ENCODE assay signal across 23 cellular contexts in the genomic region with DNA sequence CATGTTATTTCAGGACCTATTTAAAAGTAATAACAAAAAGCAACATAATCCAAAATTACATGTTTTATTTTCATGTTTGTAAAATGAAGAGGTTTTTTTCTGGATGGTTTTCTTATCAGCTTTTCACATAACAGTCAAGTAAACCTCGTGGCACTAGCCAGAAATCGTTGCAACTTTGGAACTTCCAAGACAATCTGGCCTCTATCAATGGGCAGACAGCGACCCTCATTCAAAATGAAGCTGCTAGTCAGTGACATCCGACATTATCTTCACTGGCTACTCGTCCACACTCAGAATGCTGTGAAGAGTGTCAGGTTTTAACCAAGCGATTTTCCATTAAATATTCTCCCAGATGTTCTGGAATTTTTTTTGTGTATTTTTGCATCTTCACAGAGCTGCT. TPM values are rescaled to one million over a fixed set of nuclear protein-coding genes. Genes with fewer than 3 reads are reported as not detected.
A peak's percentile ranks its signal among the peaks of the same experiment; 100 is the strongest.
DNase-seq lines count a peak whose midpoint lies in the region; ATAC-seq and TF ChIP-seq lines count a peak whose summit lies in the region.
"Had no signal": no experiment of that assay in that cellular context is flagged by ENCODE, and none has a peak within 500 bp of the region (broad histone marks: within the 10 kb centered on the region; RNA-seq: fewer than 3 reads in every experiment).

No MANE protein-coding gene starts in this region.

- H2BK12ac ChIP-seq in mesenchymal stem cell (ENCODE audit: low read length in 2 of 2): no peak overlapping the region

- no peak overlapping the region for H3K14ac ChIP-seq in mesenchymal stem cell (ENCODE audit: low read length in 2 of 2)

- H2AK5ac ChIP-seq in mesenchymal stem cell (ENCODE audit: low read length, severe bottlenecking): no peak overlapping the region

- no peak overlapping the region for H3K9ac ChIP-seq in mesenchymal stem cell (ENCODE audit: low read length)

- H3K4me3 Mint-ChIP-seq in activated CD8-positive, alpha-beta memory T cell treated with anti-CD3 and anti-CD28 coated beads, Interleukin-2, amount 10 ng/mL, durations not matched to agents 7 days and 5 days: no peak overlapping the region
- peak overlapping the region in 5 of 7 donors; percentile 23 to 69 (median 49) for H3K4me3 Mint-ChIP-seq in CD8-positive, alpha-beta memory T cell

- H3K18ac ChIP-seq in mesenchymal stem cell (ENCODE audit: low read depth in 1 of 2, low read length in 2 of 2): no peak overlapping the region

- no peaks in the 10 kb centered on the region for H3K9me3 Mint-ChIP-seq in activated CD8-positive, alpha-beta memory T cell treated with anti-CD3 and anti-CD28 coated beads, Interleukin-2, amount 10 ng/mL, durations not matched to agents 7 days and 5 days (ENCODE audit: low read depth)
- no peaks in the 10 kb centered on the region for H3K9me3 Mint-ChIP-seq in CD8-positive, alpha-beta memory T cell
- H3K9me3 Mint-ChIP-seq: CD4-positive, alpha-beta memory T cell; IgD-negative memory B cell had no signal

- H3K4me3 ChIP-seq in CD8-positive, alpha-beta memory T cell (ENCODE audit: low read length): no peak overlapping the region
- H3K4me3 ChIP-seq in adrenal gland (no peak overlapping the region), mesenchymal stem cell (ENCODE audit: insufficient read depth in 1 of 2, low read depth in 1 of 2, low read length in 2 of 2) (no peak overlapping the region)
- H3K4me3 ChIP-seq: GM12878, HAP-1, MG63, Peyer's patch had no signal

- no peaks in the 10 kb centered on the region for H3K27me3 ChIP-seq in CD8-positive, alpha-beta memory T cell (ENCODE audit: insufficient read depth, low read length, poor library complexity, severe bottlenecking)
- no peaks in the 10 kb centered on the region for H3K27me3 ChIP-seq in adrenal gland
- no peaks in the 10 kb centered on the region for H3K27me3 ChIP-seq in mesenchymal stem cell (ENCODE audit: control insufficient read depth in 1 of 2, insufficient read depth in 1 of 2, low read length in 2 of 2)
- H3K27me3 ChIP-seq: MG63, Peyer's patch had no signal

- H3K4me2 ChIP-seq in mesenchymal stem cell (ENCODE audit: low read length, poor library complexity, severe bottlenecking): no peak overlapping the region

- peaks cover 52% of the 10 kb centered on the region for H3K4me1 Mint-ChIP-seq in activated CD8-positive, alpha-beta memory T cell treated with anti-CD3 and anti-CD28 coated beads, Interleukin-2, amount 10 ng/mL, durations not matched to agents 7 days and 5 days
- peaks cover 53 to 78% (median 74%) of the 10 kb centered on the region in 3 donors for H3K4me1 Mint-ChIP-seq in CD8-positive, alpha-beta memory T cell

- no peaks in the 10 kb centered on the region for H3K36me3 ChIP-seq in CD8-positive, alpha-beta memory T cell (ENCODE audit: insufficient read depth, low read length)
- H3K36me3 ChIP-seq in adrenal gland (replicated peaks in 1 of 2) (no peaks in the 10 kb centered on the region), mesenchymal stem cell (ENCODE audit: control insufficient read depth in 1 of 2, insufficient read depth in 2 of 2, low read depth in 1 of 2, low read length in 2 of 2) (no peaks in the 10 kb centered on the region)
- H3K36me3 ChIP-seq: HAP-1, MG63, Peyer's patch had no signal

- H3K79me1 ChIP-seq in mesenchymal stem cell (replicated peaks; ENCODE audit: low read length, poor library complexity, severe bottlenecking): peaks cover 24% of the 10 kb centered on the region

- no peak overlapping the region for H2AFZ ChIP-seq in mesenchymal stem cell (ENCODE audit: low read depth, low read length)

- DNase-seq in activated CD8-positive, alpha-beta memory T cell treated with anti-CD3 and anti-CD28 coated beads, Interleukin-2, amount 10 ng/mL, durations not matched to agents 7 days and 5 days: no peak
- no peak for DNase-seq in activated CD8-positive, alpha-beta memory T cell treated with anti-CD3 and anti-CD28 coated beads, Interleukin-2, amount 50 U/mL, for 48 hours
- no peak for DNase-seq in CD8-positive, alpha-beta memory T cell
- peak in 1 of 7 donors; percentile 26 for DNase-seq in adrenal gland
- DNase-seq in mesenchymal stem cell: peak; percentile 36
- no peak for DNase-seq in left cardiac atrium
- DNase-seq in stimulated activated CD4-positive, alpha-beta T cell treated with anti-CD3 and anti-CD28 coated beads, Interleukin-4, amount 100 ng/mL, for 1 hour: no peak
- no peak for DNase-seq in activated CD4-positive, alpha-beta T cell treated with anti-CD3 and anti-CD28 coated beads, Interleukin-2, amount 50 U/mL, for 1 hour
- DNase-seq: DMS53, EL, Kasumi-1, MG63, NCI-H1092, NCI-H146, NCI-H2081, NCI-H2171 treated with DMSO at 0.1 percent for 48 hours, NCI-H446 treated with DMSO at 0.1 percent for 48 hours, NCI-H69, Peyer's patch had no signal

- H2BK15ac ChIP-seq in mesenchymal stem cell (ENCODE audit: low read depth, poor library complexity, severe bottlenecking): no peak overlapping the region

- CTCF ChIA-PET in activated CD8-positive, alpha-beta memory T cell treated with anti-CD3 and anti-CD28 coated beads, Interleukin-2, amount 10 ng/mL, durations not matched to agents 7 days and 5 days (lab: Charles Lee): interaction anchor here (0.7 to 5.2 kb wide), 6 partner anchors 10 to 368 kb away, joined by 3 to 35 read pairs (median 4); a partner anchor contains a TSS
- CTCF ChIA-PET in CD8-positive, alpha-beta memory T cell (lab: Charles Lee): interaction anchor here (1.1 to 4.3 kb wide), 7 partner anchors 10 to 69 kb away, joined by 3 to 24 read pairs (median 5); no protein-coding TSS in a partner anchor

- no peak overlapping the region for H4K8ac ChIP-seq in mesenchymal stem cell (ENCODE audit: low read length)

- WGBS in adrenal gland, 4 donors: 47 to 55% (median 52%) methylated on average over 6 of the region's 6 CpGs
- WGBS in mesenchymal stem cell: 82% methylated on average over 6 of the region's 6 CpGs

- H3K4ac ChIP-seq in mesenchymal stem cell (ENCODE audit: low read depth in 1 of 2, low read length in 2 of 2): no peak overlapping the region

- peaks cover 12% of the 10 kb centered on the region for H3K36me3 Mint-ChIP-seq in activated CD8-positive, alpha-beta memory T cell treated with anti-CD3 and anti-CD28 coated beads, Interleukin-2, amount 10 ng/mL, durations not matched to agents 7 days and 5 days
- peaks cover 0 to 7% (median 0%) of the 10 kb centered on the region in 3 donors for H3K36me3 Mint-ChIP-seq in CD8-positive, alpha-beta memory T cell

- H3K4me1 ChIP-seq in CD8-positive, alpha-beta memory T cell (ENCODE audit: insufficient read depth, low read length): peaks cover 53% of the 10 kb centered on the region
- peaks cover 38 to 69% of the 10 kb centered on the region in 2 donors for H3K4me1 ChIP-seq in adrenal gland (replicated peaks in 1 of 2)
- peaks cover 5% of the 10 kb centered on the region for H3K4me1 ChIP-seq in mesenchymal stem cell (ENCODE audit: control insufficient read depth, insufficient read depth, low read depth, low read length)

- no peak for TF ChIP-seq CTCF in adrenal gland (IDR thresholded peaks at IDR 0.05)

- POLR2A ChIA-PET in CD8-positive, alpha-beta memory T cell (lab: Charles Lee): interaction anchor here (1.8 kb wide), 1 partner anchor 22 kb away, joined by 4 read pairs; no protein-coding TSS in a partner anchor

- intact Hi-C loops in adrenal gland (cut with DNase I) (no loop called here), left cardiac atrium (cut with DNase I) (no loop called here)

- no peak overlapping the region for H4K91ac ChIP-seq in mesenchymal stem cell (ENCODE audit: low read length)

- TF ChIP-seq POLR2A in adrenal gland (IDR thresholded peaks at IDR 0.05): no peak

- no peaks in the 10 kb centered on the region for H3K9me3 ChIP-seq in CD8-positive, alpha-beta memory T cell (ENCODE audit: low read length)
- no peaks in the 10 kb centered on the region for H3K9me3 ChIP-seq in adrenal gland (replicated peaks in 1 of 3)
- H3K9me3 ChIP-seq in mesenchymal stem cell (ENCODE audit: control insufficient read depth, low read length): no peaks in the 10 kb centered on the region
- H3K9me3 ChIP-seq: HAP-1, MG63, Peyer's patch had no signal

- peaks cover 5% of the 10 kb centered on the region for H3K27me3 Mint-ChIP-seq in activated CD8-positive, alpha-beta memory T cell treated with anti-CD3 and anti-CD28 coated beads, Interleukin-2, amount 10 ng/mL, durations not matched to agents 7 days and 5 days
- H3K27me3 Mint-ChIP-seq in CD8-positive, alpha-beta memory T cell: no peaks in the 10 kb centered on the region
- H3K27me3 Mint-ChIP-seq: CD4-positive, alpha-beta memory T cell; IgD-negative memory B cell had no signal

- H3K27ac ChIP-seq in CD8-positive, alpha-beta memory T cell (ENCODE audit: low read depth, low read length): no peak overlapping the region
- H3K27ac ChIP-seq in adrenal gland: peak overlapping the region; percentile 11 to 81 (median 59)
- H3K27ac ChIP-seq in mesenchymal stem cell (ENCODE audit: low read length, poor library complexity, severe bottlenecking): no peak overlapping the region
- H3K27ac ChIP-seq: Peyer's patch had no signal

- H2BK5ac ChIP-seq in mesenchymal stem cell (ENCODE audit: low read depth, low read length, poor library complexity, severe bottlenecking): no peak overlapping the region

- peak overlapping the region; percentile 40 for H3K27ac Mint-ChIP-seq in activated CD8-positive, alpha-beta memory T cell treated with anti-CD3 and anti-CD28 coated beads, Interleukin-2, amount 10 ng/mL, durations not matched to agents 7 days and 5 days
- H3K27ac Mint-ChIP-seq in CD8-positive, alpha-beta memory T cell: peak overlapping the region in 7 of 8 donors; percentile 57 to 91 (median 76)

- no peak for ATAC-seq in activated CD8-positive, alpha-beta memory T cell treated with anti-CD3 and anti-CD28 coated beads, Interleukin-2, amount 10 ng/mL, durations not matched to agents 7 days and 5 days
- no peak for ATAC-seq in left cardiac atrium
- ATAC-seq: GM12878 had no signal

- H2BK120ac ChIP-seq in mesenchymal stem cell (ENCODE audit: low read depth, low read length): no peak overlapping the region

- H3K23ac ChIP-seq in mesenchymal stem cell (ENCODE audit: low read length in 2 of 2): no peak overlapping the region

RNA-seq across cellular contexts. Expression of a gene that starts 22.7 kb away (rescaled TPM):
- total RNA-seq in activated CD8-positive, alpha-beta memory T cell treated with anti-CD3 and anti-CD28 coated beads, Interleukin-2, amount 10 ng/mL, durations not matched to agents 7 days and 5 days: 10 to 100 TPM; 32.2 to 34.4 TPM
- total RNA-seq in CD8-positive, alpha-beta memory T cell: 10 to 100 TPM; 11.5 to 11.9 TPM
- polyA plus RNA-seq in CD8-positive, alpha-beta memory T cell: 27.7 TPM
- 10 to 100 TPM; 39.1 to 58.7 (median 48.1) TPM for total RNA-seq in adrenal gland
- polyA plus RNA-seq in adrenal gland: 10 to 100 TPM; 22.7 to 52.8 (median 39.3) TPM
- polyA plus RNA-seq in mesenchymal stem cell (2013, experiment 1 of 2): 13.6 TPM
- 14.5 TPM for polyA plus RNA-seq in mesenchymal stem cell (2013, experiment 2 of 2)
- total RNA-seq in left cardiac atrium: 10 to 100 TPM; 23.4 to 25.2 TPM

Comparison
In these comparisons a context has a peak if more than half of its experiments do, and no peak if none do; other contexts are left out.
1. H3K27ac ChIP-seq: peak in adrenal gland (5 of 5); none in CD8-positive, alpha-beta memory T cell (single experiment) and mesenchymal stem cell (single experiment).